Comparison of ENCODE assay signal across 29 cellular contexts in genomic region chr4:182730791-182731190, GRCh38.
"Had no signal": no experiment of that assay in that cellular context is flagged by ENCODE, and none has a peak within 500 bp of the region (broad histone marks: within the 10 kb centered on the region; RNA-seq: fewer than 3 reads in every experiment).

No MANE protein-coding gene starts in this region.

- H3K4me3 ChIP-seq: neural progenitor cell, ovary, psoas muscle, right lobe of liver, sigmoid colon, skin epidermis, smooth muscle cell, spleen, suprapubic skin, testis, tibial artery, transverse colon, upper lobe of right lung, uterus had no signal

- ATAC-seq: natural killer cell; psoas muscle; right cardiac atrium; right lobe of liver; stimulated activated memory B cell treated with anti-CD40 and anti-IgM and Interleukin-4, amounts not matched to agents 10 μg/mL and 1 μg/mL and 100 μg/mL, for 72 hours; stimulated activated naive CD8-positive, alpha-beta T cell treated with anti-CD3 and anti-CD28 coated beads, Interleukin-15, amount 100 ng/mL, for 72 hours; stimulated activated naive CD8-positive, alpha-beta T cell treated with anti-CD3 and anti-CD28 coated beads, Interleukin-15, Interleukin-2, amounts not matched to agents 100 U/mL and 50 U/mL, for 24 hours; upper lobe of right lung had no signal

- DNase-seq: natural killer cell; occipital lobe; ovary; posterior cingulate gyrus; psoas muscle; right cardiac atrium; right lobe of liver; sigmoid colon; spleen; stimulated activated CD4-positive, alpha-beta T cell treated with anti-CD3 and anti-CD28 coated beads, Interleukin-12 subunit alpha, Interleukin-12 subunit beta, amount 100 ng/mL, for 4 hours; stimulated activated CD4-positive, alpha-beta T cell treated with anti-CD3 and anti-CD28 coated beads, Interleukin-1b, Interleukin-23, amount 100 ng/mL, for 48 hours; stimulated activated CD4-positive, alpha-beta T cell treated with anti-CD3 and anti-CD28 coated beads, Interleukin-4, amount 100 ng/mL, for 1 hour; stimulated activated CD4-positive, alpha-beta T cell treated with anti-CD3 and anti-CD28 coated beads, Interleukin-4, amount 100 ng/mL, for 4 hours; stimulated activated CD8-positive, alpha-beta memory T cell treated with anti-CD3 and anti-CD28 coated beads, Interleukin-4, amount 100 ng/mL, for 48 hours; stimulated activated naive CD4-positive, alpha-beta T cell; stimulated activated naive CD8-positive, alpha-beta T cell treated with anti-CD3 and anti-CD28 coated beads, Interleukin-15, amount 100 ng/mL, for 72 hours; stimulated activated naive CD8-positive, alpha-beta T cell treated with anti-CD3 and anti-CD28 coated beads, Interleukin-15, Interleukin-2, amounts not matched to agents 100 U/mL and 50 U/mL, for 24 hours; substantia nigra; testis; tibial artery; transverse colon; upper lobe of right lung; uterus had no signal

- H3K9me3 ChIP-seq: ovary, psoas muscle, right lobe of liver, sigmoid colon, spleen, suprapubic skin, testis, tibial artery, transverse colon, upper lobe of right lung, uterus had no signal

- H3K9ac ChIP-seq: neural progenitor cell, parathyroid adenoma had no signal

- H3K4me2 ChIP-seq: neural progenitor cell, smooth muscle cell had no signal

- H3K27ac ChIP-seq: neural progenitor cell, ovary, parathyroid adenoma, psoas muscle, right lobe of liver, sigmoid colon, skin epidermis, spleen, suprapubic skin, testis, tibial artery, transverse colon, upper lobe of right lung, uterus had no signal

- H3K79me2 ChIP-seq: parathyroid adenoma had no signal

- H3K27me3 ChIP-seq: neural progenitor cell, ovary, right lobe of liver, sigmoid colon, spleen, suprapubic skin, testis, tibial artery, upper lobe of right lung, uterus had no signal

- H3K36me3 ChIP-seq: ovary, right lobe of liver, spleen, suprapubic skin, tibial artery, transverse colon, upper lobe of right lung, uterus had no signal

- H3K4me1 ChIP-seq: neural progenitor cell, parathyroid adenoma, psoas muscle, right lobe of liver, sigmoid colon, spleen, suprapubic skin, testis, tibial artery, transverse colon, upper lobe of right lung, uterus had no signal

- H2AFZ ChIP-seq: neural progenitor cell, parathyroid adenoma had no signal
